ENCODE assay signal across 8 cellular contexts in genomic region chr10:78047314-78047891, GRCh38. TPM values are rescaled to one million over a fixed set of nuclear protein-coding genes. Genes with fewer than 3 reads are reported as not detected.
A peak's percentile ranks its signal among the peaks of the same experiment; 100 is the strongest.
DNase-seq lines count a peak whose midpoint lies in the region; ATAC-seq and TF ChIP-seq lines count a peak whose summit lies in the region.

No MANE protein-coding gene starts in this region.

- intact Hi-C loops in heart right ventricle (cut with DNase I), result loop anchor here in 9 of 10 donors (1.0 to 10.0 kb wide), 12 partner anchors 255 to 1150 kb away; partner anchors contain the start of gene ZMIZ1 (in 2 of the 9)

- peaks cover 20% of the 10 kb centered on the region for H3K4me1 ChIP-seq in adipocyte (ENCODE audit: control insufficient read depth, insufficient read depth, low read length)
- H3K4me1 ChIP-seq in heart right ventricle, result peaks cover 0 to 19% (median 12%) of the 10 kb centered on the region in 9 donors

- ATAC-seq in GM21737 (IDR thresholded peaks at IDR 0.05; ENCODE audit: unreplicated experiment) (peak; percentile 57), heart right ventricle (peak; percentile 72 to 91 (median 87)), HG03565 (IDR thresholded peaks at IDR 0.05; ENCODE audit: unreplicated experiment) (no peak)

- H3K36me3 ChIP-seq in adipocyte (ENCODE audit: control insufficient read depth, insufficient read depth, low read length, severe bottlenecking) (peaks cover 5% of the 10 kb centered on the region), heart right ventricle (peaks cover 0 to 7% (median under 1%) of the 10 kb centered on the region in 9 donors)

- TF ChIP-seq CTCF in heart right ventricle (IDR thresholded peaks at IDR 0.05), result peak; percentile 80 to 93 (median 90)

- H3K4me3 ChIP-seq in adipocyte (ENCODE audit: low read length) (no peak overlapping the region), heart right ventricle (no peak overlapping the region)

- peak; percentile 52 for DNase-seq in COR-L47 (lab: John Stamatoyannopoulos, UW)
- DNase-seq in NCI-H1092 treated with DMSO at 0.1 percent for 48 hours (lab: John Stamatoyannopoulos, UW), result peak; percentile 57
- DNase-seq in T follicular helper cell (ENCODE audit: low read depth), result peak; percentile 68
- peak; percentile 93 for DNase-seq in adipocyte (ENCODE audit: low read depth)
- peak; percentile 85 to 87 for DNase-seq in heart right ventricle
- DNase-seq in retina, result peak; percentile 89

- WGBS in heart right ventricle, 2 donors, result 24 to 25% methylated on average over 13 of the region's 13 CpGs

- H3K9me3 ChIP-seq in adipocyte (ENCODE audit: control insufficient read depth, low read length) (no peaks in the 10 kb centered on the region), heart right ventricle (no peaks in the 10 kb centered on the region)

- no peak overlapping the region for H3K27ac ChIP-seq in heart right ventricle

- H3K9ac ChIP-seq in adipocyte (ENCODE audit: low read length), result peak overlapping the region; percentile 42

- H3K27me3 ChIP-seq in adipocyte (replicated peaks; ENCODE audit: control insufficient read depth, insufficient read depth, low read length), result no peaks in the 10 kb centered on the region
- no peaks in the 10 kb centered on the region for H3K27me3 ChIP-seq in heart right ventricle

RNA-seq across cellular contexts. Expression of gene RPS24, which starts 13.7 kb away (rescaled TPM):
- total RNA-seq in heart right ventricle, result 100 to 1,000 TPM; 568 to 990 (median 790) TPM
- 1,000 to 10,000 TPM; 2,771 to 4,355 TPM for polyA plus RNA-seq in heart right ventricle

RNA-seq across cellular contexts. Expression of gene POLR3A, which starts 18.1 kb away (rescaled TPM):
- 10 to 100 TPM in 8 of 10 donors, 1 to 10 TPM in 2; 8.5 to 12.5 (median 10.8) TPM for total RNA-seq in heart right ventricle
- 1 to 10 TPM; 4.2 to 4.6 TPM for polyA plus RNA-seq in heart right ventricle
